16 cellular contexts compared by ENCODE assay signal in the genomic region with DNA sequence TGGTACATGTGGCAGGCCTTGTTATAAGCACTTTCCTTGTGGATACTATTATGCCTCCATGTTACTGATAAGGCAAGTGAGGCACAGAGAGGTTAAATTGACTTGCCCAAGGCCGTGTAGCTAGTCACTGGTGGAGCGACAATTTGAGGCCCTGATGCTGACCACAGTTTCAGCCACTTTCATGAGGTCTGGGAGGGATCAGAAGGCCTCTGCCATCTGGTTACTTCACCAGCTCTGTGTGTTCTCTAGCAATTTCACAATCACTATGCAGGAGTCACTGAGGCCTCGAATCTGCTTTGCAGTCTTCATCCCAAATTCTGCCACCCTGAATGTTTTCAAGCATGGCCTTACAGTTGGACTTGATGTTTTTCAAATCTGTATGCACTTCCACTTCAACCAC. TPM values are rescaled to one million over a fixed set of nuclear protein-coding genes. Genes with fewer than 3 reads are reported as not detected.
DNase-seq lines count a peak whose midpoint lies in the region; ATAC-seq, FAIRE-seq and TF ChIP-seq lines count a peak whose summit lies in the region.
"Had no signal": no experiment of that assay in that cellular context is flagged by ENCODE, and none has a peak within 500 bp of the region (broad histone marks: within the 10 kb centered on the region; RNA-seq: fewer than 3 reads in every experiment).

No MANE protein-coding gene starts in this region.

- TF ChIP-seq POLR2A in GM12891 (IDR thresholded peaks at IDR 0.05; ENCODE audit: low read depth, low read length) = no peak
- no peak for TF ChIP-seq POLR2A in esophagus squamous epithelium (IDR thresholded peaks at IDR 0.05)

- no peak for TF ChIP-seq CTCF in esophagus squamous epithelium (IDR thresholded peaks at IDR 0.05)

- H3K4me1 ChIP-seq in esophagus squamous epithelium = no peaks in the 10 kb centered on the region

- ATAC-seq in HG03135 (IDR thresholded peaks at IDR 0.05; ENCODE audit: unreplicated experiment) = peak; percentile 51
- ATAC-seq: left ventricle myocardium superior, SK-N-SH treated with all-trans-retinoic acid at 6 μM for 48 hours had no signal

- H3K27me3 ChIP-seq in esophagus squamous epithelium = no peaks in the 10 kb centered on the region
- H3K27me3 ChIP-seq: BLaER1 had no signal

- H3K9me3 ChIP-seq in esophagus squamous epithelium = no peaks in the 10 kb centered on the region

- peak; percentile 65 for FAIRE-seq in GM12891 (lab: Jason Lieb, UNC)

- no peak for DNase-seq in GM12891 (ENCODE audit: insufficient read length, low spot score)
- DNase-seq in RPMI7951 (ENCODE audit: low read depth) = peak; percentile 12
- peak; percentile 70 for DNase-seq in iris pigment epithelial cell (ENCODE audit: low read depth)
- DNase-seq in NCI-H748 (lab: John Stamatoyannopoulos, UW; ENCODE audit: unreplicated experiment) = no peak
- no peak for DNase-seq in NCI-H1105 (lab: John Stamatoyannopoulos, UW)
- no peak for DNase-seq in esophagus squamous epithelium (lab: John Stamatoyannopoulos, UW)
- DNase-seq in GDM1 (lab: John Stamatoyannopoulos, UW) = no peak
- DNase-seq: activated naive CD4-positive, alpha-beta T cell; DMS79 treated with DMSO at 0.1 percent for 48 hours; left ventricle myocardium superior; stimulated activated CD4-positive, alpha-beta T cell treated with anti-CD3 and anti-CD28 coated beads, Interleukin-15, amount 100 ng/mL, for 24 hours; substantia nigra had no signal

- no peak overlapping the region for H3K27ac ChIP-seq in esophagus squamous epithelium
- H3K27ac ChIP-seq: BLaER1, VCaP had no signal

- WGBS in esophagus squamous epithelium, 2 donors = 74 to 83% methylated on average over 3 of the region's 3 CpGs

- H3K4me3 ChIP-seq in esophagus squamous epithelium = no peak overlapping the region
- H3K4me3 ChIP-seq: BLaER1 had no signal

- peaks cover 0 to 20% (median 5%) of the 10 kb centered on the region in 3 donors for H3K36me3 ChIP-seq in esophagus squamous epithelium

- intact Hi-C loops in esophagus squamous epithelium (cut with DNase I) = no loop called here

TF ChIP-seq in GM12891, 5 proteins besides CTCF, POLR2A, EP300 and RAD21:
- TF ChIP-seq PAX5 (IDR thresholded peaks at IDR 0.05; ENCODE audit: insufficient read depth, low read length, severe bottlenecking) (no peak), POU2F2 (IDR thresholded peaks at IDR 0.05; ENCODE audit: low read depth, low read length) (no peak), SPI1 (IDR thresholded peaks at IDR 0.05; ENCODE audit: low read depth, low read length) (no peak), TAF1 (IDR thresholded peaks at IDR 0.05; ENCODE audit: low read depth, low read length) (no peak), POLR2AphosphoS5 (IDR thresholded peaks at IDR 0.05; ENCODE audit: low read depth, low read length) (no peak)

RNA-seq across cellular contexts. Expression of a gene that starts 9.1 kb away (rescaled TPM):
- polyA plus RNA-seq in GM12891 (2012; ENCODE audit: low read depth, missing spikeins) = 0.98 TPM
- 0.12 and 0.59 TPM in 2 replicates for total RNA-seq in RPMI7951 (2014; rRNA removed; shearing (Covaris generic))
- total RNA-seq in esophagus squamous epithelium = 1 to 10 TPM in 2 of 4 donors, under 1 TPM in 2; 0.49 to 3.6 (median 1.3) TPM

Comparison
In these comparisons a context has a peak if more than half of its experiments do, and no peak if none do; other contexts are left out.
1. DNase-seq: peak in RPMI7951 (single experiment) and iris pigment epithelial cell (single experiment); none in GM12891 (single experiment), NCI-H748 (single experiment), NCI-H1105 (single experiment), esophagus squamous epithelium (single experiment) and GDM1 (single experiment).